ENCODE assay signal across 1 cellular context in genomic region chr12:3869448-3869847, GRCh38.
TF ChIP-seq lines count a peak whose summit lies in the region.

No MANE protein-coding gene starts in this region.

TF ChIP-seq in HepG2, 621 proteins besides CTCF, POLR2A, EP300 and RAD21:
- TF ChIP-seq POGK (CRISPR knock-in tag; conservative IDR thresholded peaks at IDR 0.05), result no peak
- TF ChIP-seq NCOA5 (CRISPR knock-in tag; IDR thresholded peaks at IDR 0.05), result no peak
- no peak for TF ChIP-seq ZNF253 (CRISPR knock-in tag; IDR thresholded peaks at IDR 0.05; ENCODE audit: borderline replicate concordance)
- no peak for TF ChIP-seq TGIF2 (CRISPR knock-in tag; IDR thresholded peaks at IDR 0.05)
- TF ChIP-seq SNAI1 (CRISPR knock-in tag; IDR thresholded peaks at IDR 0.05; ENCODE audit: borderline replicate concordance), result no peak
- no peak for TF ChIP-seq PLRG1 (conservative IDR thresholded peaks at IDR 0.05)
- no peak for TF ChIP-seq KLF6 (CRISPR knock-in tag; IDR thresholded peaks at IDR 0.05)
- no peak for TF ChIP-seq CREM (IDR thresholded peaks at IDR 0.05)
- TF ChIP-seq CREM (CRISPR knock-in tag; IDR thresholded peaks at IDR 0.05), result no peak
- no peak for TF ChIP-seq ZBTB7B (CRISPR knock-in tag; IDR thresholded peaks at IDR 0.05)
- TF ChIP-seq ZBTB49 (CRISPR knock-in tag; IDR thresholded peaks at IDR 0.05; ENCODE audit: borderline replicate concordance), result no peak
- TF ChIP-seq ZNF260 (CRISPR knock-in tag; IDR thresholded peaks at IDR 0.05; ENCODE audit: borderline replicate concordance, low read depth), result no peak
- no peak for TF ChIP-seq CSRNP2 (CRISPR knock-in tag; conservative IDR thresholded peaks at IDR 0.05; ENCODE audit: low read depth)
- TF ChIP-seq ZNF678 (CRISPR knock-in tag; IDR thresholded peaks at IDR 0.05), result no peak
